33 cellular contexts compared by ENCODE assay signal in the genomic region with DNA sequence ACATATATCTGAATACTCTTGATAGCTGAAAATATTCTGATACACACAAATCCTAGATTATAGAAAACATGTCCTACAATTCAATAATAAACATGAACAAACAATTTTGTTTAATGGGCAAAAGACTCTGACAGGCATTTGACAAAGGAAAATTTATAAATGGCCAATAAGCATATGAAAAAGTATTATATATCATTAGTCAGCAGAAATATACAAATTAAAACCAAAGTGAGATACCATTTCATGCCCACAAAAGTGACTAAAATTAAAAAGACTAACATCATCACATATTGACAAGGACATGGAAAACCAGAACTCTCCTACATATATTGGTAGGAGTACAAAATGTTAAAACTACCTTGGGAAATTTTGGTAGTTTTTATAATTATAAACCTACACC. TPM values are rescaled to one million over a fixed set of nuclear protein-coding genes. Genes with fewer than 3 reads are reported as not detected.
"Had no signal": no experiment of that assay in that cellular context is flagged by ENCODE, and none has a peak within 500 bp of the region (broad histone marks: within the 10 kb centered on the region; RNA-seq: fewer than 3 reads in every experiment).

No MANE protein-coding gene starts in this region.

- FAIRE-seq: bronchial epithelial cell, TTC549 had no signal

- H3K9me3 ChIP-seq: ascending aorta had no signal

- H3K36me3 ChIP-seq: ascending aorta, cardiac muscle cell, WERI-Rb-1 had no signal

- ATAC-seq: activated CD4-positive, alpha-beta T cell treated with anti-CD3 and anti-CD28 coated beads for 36 hours; activated CD4-positive, CD25-positive, alpha-beta regulatory T cell treated with anti-CD3 and anti-CD28 coated beads, Interleukin-2, amount 50 U/mL, for 24 hours; activated CD8-positive, alpha-beta memory T cell treated with anti-CD3 and anti-CD28 coated beads, Interleukin-2, amount 10 ng/mL, durations not matched to agents 7 days and 5 days; activated CD8-positive, alpha-beta T cell treated with anti-CD3 and anti-CD28 coated beads, Interleukin-2, amount 10 ng/mL, durations not matched to agents 7 days and 5 days; activated naive CD8-positive, alpha-beta T cell treated with anti-CD3 and anti-CD28 coated beads, Interleukin-2, amount 50 U/mL, for 24 hours; WTC11 had no signal

- H3K27ac ChIP-seq: ascending aorta, cardiac muscle cell, WERI-Rb-1 had no signal

- H3K27me3 ChIP-seq: ascending aorta, cardiac muscle cell had no signal

- H3K4me3 ChIP-seq: ascending aorta, cardiac muscle cell had no signal

- DNase-seq: activated CD4-positive, alpha-beta memory T cell treated with anti-CD3 and anti-CD28 coated beads, Interleukin-2, amount 10 ng/mL, durations not matched to agents 7 days and 5 days; activated CD4-positive, alpha-beta T cell treated with anti-CD3 and anti-CD28 coated beads for 1 hour; activated CD4-positive, alpha-beta T cell treated with anti-CD3 and anti-CD28 coated beads for 36 hours; activated CD4-positive, alpha-beta T cell treated with anti-CD3 and anti-CD28 coated beads for 48 hours; activated CD4-positive, alpha-beta T cell treated with anti-CD3 and anti-CD28 coated beads, Interleukin-2, amount 10 ng/mL, durations not matched to agents 7 days and 5 days; activated CD4-positive, alpha-beta T cell treated with anti-CD3 and anti-CD28 coated beads, Interleukin-2, amount 50 U/mL, for 48 hours; activated CD4-positive, CD25-positive, alpha-beta regulatory T cell; activated CD8-positive, alpha-beta memory T cell treated with anti-CD3 and anti-CD28 coated beads for 24 hours; activated CD8-positive, alpha-beta memory T cell treated with anti-CD3 and anti-CD28 coated beads, Interleukin-2, amount 10 ng/mL, durations not matched to agents 7 days and 5 days; activated CD8-positive, alpha-beta memory T cell treated with anti-CD3 and anti-CD28 coated beads, Interleukin-2, amount 50 U/mL, for 48 hours; activated CD8-positive, alpha-beta T cell treated with anti-CD3 and anti-CD28 coated beads, Interleukin-2, amount 10 ng/mL, durations not matched to agents 7 days and 5 days; activated effector memory CD4-positive, alpha-beta T cell treated with Interleukin-2 at 50 U/mL for 16 hours; activated gamma-delta T cell; activated naive CD4-positive, alpha-beta T cell treated with anti-CD3 and anti-CD28 coated beads, Interleukin-2, amount 10 ng/mL, durations not matched to agents 7 days and 5 days; activated naive CD4-positive, alpha-beta T cell treated with Interleukin-2 at 50 U/mL for 16 hours; activated naive CD8-positive, alpha-beta T cell treated with anti-CD3 and anti-CD28 coated beads, Interleukin-2, amount 10 ng/mL, durations not matched to agents 7 days and 5 days; activated naive CD8-positive, alpha-beta T cell treated with anti-CD3 and anti-CD28 coated beads, Interleukin-2, amount 50 U/mL, for 24 hours; activated T-cell treated with anti-CD3 and anti-CD28 coated beads, Interleukin-2, amount 50 U/mL, for 24 hours; activated T-cell treated with anti-CD3 and anti-CD28 coated beads, Interleukin-2, amount 50 U/mL, for 48 hours; amygdala; anterior cingulate cortex; caudate nucleus; cerebellar nuclear complex; T-helper 2 cell; T-helper 9 cell; WERI-Rb-1 had no signal

RNA-seq across cellular contexts. Expression of a gene that starts 2.7 kb away (rescaled TPM):
- total RNA-seq: activated CD4-positive, alpha-beta T cell treated with anti-CD3 and anti-CD28 coated beads, Interleukin-2, amount 10 ng/mL, durations not matched to agents 7 days and 5 days; activated CD8-positive, alpha-beta memory T cell treated with anti-CD3 and anti-CD28 coated beads, Interleukin-2, amount 10 ng/mL, durations not matched to agents 7 days and 5 days; activated CD8-positive, alpha-beta T cell treated with anti-CD3 and anti-CD28 coated beads, Interleukin-2, amount 10 ng/mL, durations not matched to agents 7 days and 5 days; activated naive CD8-positive, alpha-beta T cell treated with anti-CD3 and anti-CD28 coated beads, Interleukin-2, amount 10 ng/mL, durations not matched to agents 7 days and 5 days; activated T-helper 2 cell treated with anti-CD3 and anti-CD28 coated beads, Interferon-gamma antibody, Interleukin-2, Interleukin-4, amounts not matched to agents 10 μg/mL and 5 μg/mL and 100 μg/mL, durations not matched to agents 14 hours and 24 hours and 36 hours had no signal
